Comparison of ENCODE assay signal across 22 cellular contexts in genomic region chr1:19348441-19349198, GRCh38. TPM values are rescaled to one million over a fixed set of nuclear protein-coding genes. Genes with fewer than 3 reads are reported as not detected.
DNase-seq lines count a peak whose midpoint lies in the region; ATAC-seq and TF ChIP-seq lines count a peak whose summit lies in the region.
"Had no signal": no experiment of that assay in that cellular context is flagged by ENCODE, and none has a peak within 500 bp of the region (broad histone marks: within the 10 kb centered on the region; RNA-seq: fewer than 3 reads in every experiment).

No MANE protein-coding gene starts in this region.

- TF ChIP-seq CTCF in HL-60 (IDR thresholded peaks at IDR 0.05; ENCODE audit: insufficient read depth, low read length), result no peak

- H3K4me1 ChIP-seq in esophagus (ENCODE audit: control insufficient read depth in 2 of 2, insufficient read depth in 2 of 2, low read length in 1 of 2), result peaks cover 4 to 22% of the 10 kb centered on the region in 2 donors
- H3K4me1 ChIP-seq: A549, adrenal gland had no signal

- ATAC-seq in activated CD4-positive, alpha-beta T cell treated with anti-CD3 and anti-CD28 coated beads for 36 hours, result no peak
- ATAC-seq in stimulated activated effector memory CD8-positive, alpha-beta T cell treated with anti-CD3 and anti-CD28 coated beads, Interleukin-12 subunit alpha, Interleukin-12 subunit beta, amount 100 ng/mL, for 72 hours, result no peak
- ATAC-seq: A549 had no signal

- 60 to 68% methylated on average over 15 of the region's 15 CpGs for WGBS in esophagus, 2 donors

- POLR2A ChIA-PET in activated CD4-positive, alpha-beta T cell treated with anti-CD3 and anti-CD28 coated beads for 36 hours (lab: Charles Lee), result no interaction called here

- H3K4me1 Mint-ChIP-seq in activated CD4-positive, alpha-beta T cell treated with anti-CD3 and anti-CD28 coated beads for 36 hours, result no peaks in the 10 kb centered on the region
- H3K4me1 Mint-ChIP-seq in stimulated activated effector memory CD8-positive, alpha-beta T cell treated with anti-CD3 and anti-CD28 coated beads, Interleukin-12 subunit alpha, Interleukin-12 subunit beta, amount 100 ng/mL, for 72 hours, result no peaks in the 10 kb centered on the region

- no peaks in the 10 kb centered on the region for H3K9me3 Mint-ChIP-seq in activated CD4-positive, alpha-beta T cell treated with anti-CD3 and anti-CD28 coated beads for 36 hours (ENCODE audit: low read depth)
- H3K9me3 Mint-ChIP-seq in stimulated activated effector memory CD8-positive, alpha-beta T cell treated with anti-CD3 and anti-CD28 coated beads, Interleukin-12 subunit alpha, Interleukin-12 subunit beta, amount 100 ng/mL, for 72 hours, result no peaks in the 10 kb centered on the region
- H3K9me3 Mint-ChIP-seq: naive B cell had no signal

- intact Hi-C loops in activated CD4-positive, alpha-beta T cell treated with anti-CD3 and anti-CD28 coated beads for 36 hours (cut with DNase I, micrococcal nuclease), result loop anchor here in 1 of 2 experiments (5.0 kb wide), 1 partner anchor 234 kb away; no protein-coding TSS in a partner anchor

- CTCF ChIA-PET in activated CD4-positive, alpha-beta T cell treated with anti-CD3 and anti-CD28 coated beads for 36 hours (lab: Charles Lee), result interaction anchor here (0.9 kb wide), 1 partner anchor 42 kb away, joined by 5 read pairs; no protein-coding TSS in a partner anchor

- H3K27me3 ChIP-seq in HL-60 (ENCODE audit: insufficient read depth, poor library complexity, severe bottlenecking), result no peaks in the 10 kb centered on the region
- H3K27me3 ChIP-seq in esophagus (ENCODE audit: control insufficient read depth in 1 of 2, insufficient read depth in 2 of 2, low read length in 2 of 2), result no peaks in the 10 kb centered on the region
- H3K27me3 ChIP-seq: adrenal gland, hepatocyte, MG63 had no signal

- H3K4me3 ChIP-seq in HL-60 (replicated peaks; ENCODE audit: insufficient read depth, low read length) (no peak overlapping the region), esophagus (ENCODE audit: low read depth in 1 of 2, low read length in 2 of 2) (no peak overlapping the region)
- H3K4me3 ChIP-seq: A549, adrenal gland, hepatocyte, MG63, smooth muscle cell had no signal

- no peaks in the 10 kb centered on the region for H3K9me3 ChIP-seq in esophagus (ENCODE audit: control insufficient read depth in 2 of 2, insufficient read depth in 1 of 2, low read depth in 1 of 2, low read length in 1 of 2)
- H3K9me3 ChIP-seq: A549, adrenal gland, MG63 had no signal

- H3K27me3 Mint-ChIP-seq in activated CD4-positive, alpha-beta T cell treated with anti-CD3 and anti-CD28 coated beads for 36 hours, result no peaks in the 10 kb centered on the region
- H3K27me3 Mint-ChIP-seq: naive B cell had no signal

- peaks cover 10% of the 10 kb centered on the region for H3K36me3 Mint-ChIP-seq in activated CD4-positive, alpha-beta T cell treated with anti-CD3 and anti-CD28 coated beads for 36 hours (ENCODE audit: low read depth)
- H3K36me3 Mint-ChIP-seq in stimulated activated effector memory CD8-positive, alpha-beta T cell treated with anti-CD3 and anti-CD28 coated beads, Interleukin-12 subunit alpha, Interleukin-12 subunit beta, amount 100 ng/mL, for 72 hours, result peaks cover 87% of the 10 kb centered on the region

- H3K36me3 ChIP-seq in esophagus (ENCODE audit: control insufficient read depth in 2 of 2, insufficient read depth in 2 of 2, low read length in 1 of 2), result peaks cover 5 to 44% of the 10 kb centered on the region in 2 donors

- peak overlapping the region; percentile 58 for H3K27ac Mint-ChIP-seq in activated CD4-positive, alpha-beta T cell treated with anti-CD3 and anti-CD28 coated beads for 36 hours
- peak overlapping the region; percentile 48 for H3K27ac Mint-ChIP-seq in stimulated activated effector memory CD8-positive, alpha-beta T cell treated with anti-CD3 and anti-CD28 coated beads, Interleukin-12 subunit alpha, Interleukin-12 subunit beta, amount 100 ng/mL, for 72 hours

- DNase-seq in activated CD4-positive, alpha-beta T cell treated with anti-CD3 and anti-CD28 coated beads for 36 hours, result no peak
- DNase-seq in activated CD4-positive, alpha-beta T cell treated with anti-CD3 and anti-CD28 coated beads, Interleukin-2, amount 50 U/mL, for 1 hour, result no peak
- DNase-seq in HL-60 (ENCODE audit: low read depth in 1 of 2, low spot score in 1 of 2), result no peak
- DNase-seq in stimulated activated effector memory CD8-positive, alpha-beta T cell treated with anti-CD3 and anti-CD28 coated beads, Interleukin-12 subunit alpha, Interleukin-12 subunit beta, amount 100 ng/mL, for 72 hours (ENCODE audit: low spot score in 2 of 2), result no peak
- DNase-seq in anterior cingulate cortex (lab: John Stamatoyannopoulos, UW), result no peak
- no peak for DNase-seq in hippocampal formation (lab: John Stamatoyannopoulos, UW)
- no peak for DNase-seq in NCI-H345 treated with DMSO at 0.1 percent for 48 hours (lab: John Stamatoyannopoulos, UW; ENCODE audit: unreplicated experiment)
- DNase-seq: activated T-cell treated with anti-CD3 and anti-CD28 coated beads, Interleukin-2, amount 50 U/mL, for 48 hours; adrenal gland; effector CD8-positive, alpha-beta T cell; GOT3; islet precursor cell; mammary epithelial cell; MG63; naive B cell; NCI-H187 treated with DMSO at 0.1 percent for 48 hours; NCI-H510A treated with DMSO at 0.1 percent for 48 hours; trophoblast cell had no signal

- H3K4me3 Mint-ChIP-seq in activated CD4-positive, alpha-beta T cell treated with anti-CD3 and anti-CD28 coated beads for 36 hours, result no peak overlapping the region
- H3K4me3 Mint-ChIP-seq in stimulated activated effector memory CD8-positive, alpha-beta T cell treated with anti-CD3 and anti-CD28 coated beads, Interleukin-12 subunit alpha, Interleukin-12 subunit beta, amount 100 ng/mL, for 72 hours, result no peak overlapping the region
- H3K4me3 Mint-ChIP-seq: naive B cell had no signal

- H3K27ac ChIP-seq in HL-60 (replicated peaks) (peak overlapping the region; percentile 18; the same call in 1 of the 2 replicates), esophagus (ENCODE audit: low read depth in 2 of 2, low read length in 1 of 2) (peak overlapping the region; percentile 14 to 39)
- H3K27ac ChIP-seq: A549, adrenal gland, hepatocyte had no signal

RNA-seq across cellular contexts. Expression of gene SLC66A1, which starts 36.5 kb away (rescaled TPM):
- total RNA-seq in activated CD4-positive, alpha-beta T cell treated with anti-CD3 and anti-CD28 coated beads for 36 hours, result 1 to 10 TPM; 5.9 to 6.5 TPM
- polyA plus RNA-seq in esophagus, result 1 to 10 TPM; 8.6 to 8.9 TPM

RNA-seq across cellular contexts. Expression of gene AKR7A2, which starts 36.7 kb away (rescaled TPM):
- 10 to 100 TPM; 41.3 to 43.0 TPM for total RNA-seq in activated CD4-positive, alpha-beta T cell treated with anti-CD3 and anti-CD28 coated beads for 36 hours
- 10 to 100 TPM in 1 of 2 donors, 1 to 10 TPM in 1; 9.4 to 52.6 TPM for polyA plus RNA-seq in esophagus
